16 cellular contexts compared by ENCODE assay signal in the genomic region with DNA sequence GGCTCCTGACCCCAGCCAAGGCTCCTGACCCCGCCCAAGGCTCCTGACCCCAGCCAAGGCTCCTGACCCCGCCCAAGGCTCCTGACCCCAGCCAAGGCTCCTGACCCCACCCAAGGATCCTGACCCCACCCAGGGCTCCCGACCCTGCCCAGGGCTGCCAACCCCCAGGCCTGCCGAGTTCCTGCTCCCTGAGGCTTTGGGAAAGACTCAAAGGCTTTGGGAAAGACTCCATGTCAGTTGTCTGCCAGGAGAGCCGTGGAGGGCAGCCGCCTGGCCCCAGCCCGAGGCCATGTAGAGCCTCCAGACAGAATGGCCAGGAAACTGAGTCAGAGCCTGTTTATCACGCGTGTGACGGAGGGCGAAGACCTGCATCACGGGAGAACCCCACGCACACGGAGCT. TPM values are rescaled to one million over a fixed set of nuclear protein-coding genes. Genes with fewer than 3 reads are reported as not detected.
DNase-seq lines count a peak whose midpoint lies in the region; ATAC-seq lines count a peak whose summit lies in the region.
"Had no signal": no experiment of that assay in that cellular context is flagged by ENCODE, and none has a peak within 500 bp of the region (broad histone marks: within the 10 kb centered on the region; RNA-seq: fewer than 3 reads in every experiment).

No MANE protein-coding gene starts in this region.

- H3K27ac Mint-ChIP-seq in CD8-positive, alpha-beta memory T cell, result no peak overlapping the region
- peak overlapping the region; percentile 83 for H3K27ac Mint-ChIP-seq in dendritic cell treated with granulocyte-macrophage colony-stimulating factor and Interleukin-4, amounts not matched to agents 40 ng/mL and 50 ng/mL, for 4 days
- no peak overlapping the region for H3K27ac Mint-ChIP-seq in stimulated activated naive B cell treated with anti-CD40 and anti-IgM and Interleukin-4, amounts not matched to agents 10 μg/mL and 1 μg/mL and 100 μg/mL, for 72 hours
- H3K27ac Mint-ChIP-seq: CD4-positive, alpha-beta memory T cell had no signal

- H3K9me3 Mint-ChIP-seq in CD8-positive, alpha-beta memory T cell, result no peaks in the 10 kb centered on the region
- H3K9me3 Mint-ChIP-seq in dendritic cell treated with granulocyte-macrophage colony-stimulating factor and Interleukin-4, amounts not matched to agents 40 ng/mL and 50 ng/mL, for 4 days, result no peaks in the 10 kb centered on the region
- H3K9me3 Mint-ChIP-seq in stimulated activated naive B cell treated with anti-CD40 and anti-IgM and Interleukin-4, amounts not matched to agents 10 μg/mL and 1 μg/mL and 100 μg/mL, for 72 hours, result no peaks in the 10 kb centered on the region
- H3K9me3 Mint-ChIP-seq: CD4-positive, alpha-beta memory T cell had no signal

- ATAC-seq in Right ventricle myocardium superior (ENCODE audit: poor library complexity), result no peak
- ATAC-seq in stimulated activated naive B cell treated with anti-CD40 and anti-IgM and Interleukin-4, amounts not matched to agents 10 μg/mL and 1 μg/mL and 100 μg/mL, for 72 hours (replicated peaks), result no peak

- peaks cover 10% of the 10 kb centered on the region for H3K4me1 ChIP-seq in CD8-positive, alpha-beta memory T cell (ENCODE audit: insufficient read depth, low read length)
- H3K4me1 ChIP-seq: BE2C, HAP-1 had no signal

- H3K4me3 Mint-ChIP-seq in CD8-positive, alpha-beta memory T cell, result no peak overlapping the region
- peak overlapping the region; percentile 17 for H3K4me3 Mint-ChIP-seq in dendritic cell treated with granulocyte-macrophage colony-stimulating factor and Interleukin-4, amounts not matched to agents 40 ng/mL and 50 ng/mL, for 4 days
- no peak overlapping the region for H3K4me3 Mint-ChIP-seq in stimulated activated naive B cell treated with anti-CD40 and anti-IgM and Interleukin-4, amounts not matched to agents 10 μg/mL and 1 μg/mL and 100 μg/mL, for 72 hours
- H3K4me3 Mint-ChIP-seq: CD4-positive, alpha-beta memory T cell had no signal

- CTCF ChIA-PET in CD8-positive, alpha-beta memory T cell (lab: Charles Lee), result no interaction called here

- peaks cover 0 to 3% (median 0%) of the 10 kb centered on the region in 3 donors for H3K36me3 Mint-ChIP-seq in CD8-positive, alpha-beta memory T cell
- peaks cover 39% of the 10 kb centered on the region for H3K36me3 Mint-ChIP-seq in dendritic cell treated with granulocyte-macrophage colony-stimulating factor and Interleukin-4, amounts not matched to agents 40 ng/mL and 50 ng/mL, for 4 days (ENCODE audit: low read depth)
- H3K36me3 Mint-ChIP-seq in stimulated activated naive B cell treated with anti-CD40 and anti-IgM and Interleukin-4, amounts not matched to agents 10 μg/mL and 1 μg/mL and 100 μg/mL, for 72 hours, result peaks cover 40 to 56% of the 10 kb centered on the region in 2 donors

- DNase-seq in Right ventricle myocardium superior (peak; percentile 29), cardiac septum (ENCODE audit: low spot score) (no peak), pons (ENCODE audit: low spot score) (no peak)
- DNase-seq in CD8-positive, alpha-beta memory T cell, result no peak
- no peak for DNase-seq in stimulated activated CD4-positive, alpha-beta T cell treated with anti-CD3 and anti-CD28 coated beads, Interleukin-2, amount 100 ng/mL, for 48 hours
- no peak for DNase-seq in stimulated activated naive B cell treated with anti-CD40 and anti-IgM and Interleukin-4, amounts not matched to agents 10 μg/mL and 1 μg/mL and 100 μg/mL, for 72 hours
- DNase-seq: 8988T; BE2C; Calu3; CD4-positive, alpha-beta memory T cell; DMS53; DND-41; EL had no signal

- no peaks in the 10 kb centered on the region for H3K36me3 ChIP-seq in CD8-positive, alpha-beta memory T cell (ENCODE audit: insufficient read depth, low read length)
- H3K36me3 ChIP-seq: BE2C, HAP-1 had no signal

- H3K9me3 ChIP-seq in CD8-positive, alpha-beta memory T cell (ENCODE audit: low read length), result no peaks in the 10 kb centered on the region
- H3K9me3 ChIP-seq: BE2C, HAP-1 had no signal

- peaks cover 17 to 34% of the 10 kb centered on the region in 2 donors for H3K27me3 Mint-ChIP-seq in CD8-positive, alpha-beta memory T cell
- H3K27me3 Mint-ChIP-seq in dendritic cell treated with granulocyte-macrophage colony-stimulating factor and Interleukin-4, amounts not matched to agents 40 ng/mL and 50 ng/mL, for 4 days, result peaks cover 31% of the 10 kb centered on the region
- H3K27me3 Mint-ChIP-seq in stimulated activated naive B cell treated with anti-CD40 and anti-IgM and Interleukin-4, amounts not matched to agents 10 μg/mL and 1 μg/mL and 100 μg/mL, for 72 hours, result no peaks in the 10 kb centered on the region

- intact Hi-C loops in Right ventricle myocardium superior (cut with DNase I) (no loop called here), cardiac septum (cut with DNase I) (no loop called here)
- intact Hi-C loops in dendritic cell treated with granulocyte-macrophage colony-stimulating factor and Interleukin-4, amounts not matched to agents 40 ng/mL and 50 ng/mL, for 4 days (cut with micrococcal nuclease), result no loop called here

- peaks cover 11 to 17% (median 12%) of the 10 kb centered on the region in 3 donors for H3K4me1 Mint-ChIP-seq in CD8-positive, alpha-beta memory T cell
- peaks cover 65% of the 10 kb centered on the region for H3K4me1 Mint-ChIP-seq in dendritic cell treated with granulocyte-macrophage colony-stimulating factor and Interleukin-4, amounts not matched to agents 40 ng/mL and 50 ng/mL, for 4 days (ENCODE audit: low read depth)
- peaks cover 33 to 52% of the 10 kb centered on the region in 2 donors for H3K4me1 Mint-ChIP-seq in stimulated activated naive B cell treated with anti-CD40 and anti-IgM and Interleukin-4, amounts not matched to agents 10 μg/mL and 1 μg/mL and 100 μg/mL, for 72 hours

- H3K27me3 ChIP-seq in CD8-positive, alpha-beta memory T cell (ENCODE audit: insufficient read depth, low read length, poor library complexity, severe bottlenecking), result no peaks in the 10 kb centered on the region

- H3K4me3 ChIP-seq in CD8-positive, alpha-beta memory T cell (ENCODE audit: low read length), result no peak overlapping the region
- H3K4me3 ChIP-seq: HAP-1 had no signal

- POLR2A ChIA-PET in CD8-positive, alpha-beta memory T cell (lab: Charles Lee), result no interaction called here

- H3K27ac ChIP-seq in CD8-positive, alpha-beta memory T cell (ENCODE audit: low read depth, low read length), result peak overlapping the region; percentile 4

RNA-seq across cellular contexts. Expression of gene CBFA2T3, which starts 21.1 kb away (rescaled TPM):
- total RNA-seq in Right ventricle myocardium superior (8.6 TPM), cardiac septum (5.9 TPM)
- total RNA-seq in CD8-positive, alpha-beta memory T cell, result under 1 TPM in 1 of 2 experiments, not detected in 1; 0.22 TPM
- not detected for polyA plus RNA-seq in CD8-positive, alpha-beta memory T cell
- total RNA-seq: Calu3 had no signal
- polyA plus RNA-seq: AG04450 had no signal
